1 cellular context compared by ENCODE assay signal in genomic region chr13:113652404-113653263, GRCh38.
A peak's percentile ranks its signal among the peaks of the same experiment; 100 is the strongest.
TF ChIP-seq lines count a peak whose summit lies in the region.

No MANE protein-coding gene starts in this region.

TF ChIP-seq in HEK293, 187 proteins besides CTCF, POLR2A, EP300 and RAD21 (continued from another document):
- TF ChIP-seq, protein P1, sequence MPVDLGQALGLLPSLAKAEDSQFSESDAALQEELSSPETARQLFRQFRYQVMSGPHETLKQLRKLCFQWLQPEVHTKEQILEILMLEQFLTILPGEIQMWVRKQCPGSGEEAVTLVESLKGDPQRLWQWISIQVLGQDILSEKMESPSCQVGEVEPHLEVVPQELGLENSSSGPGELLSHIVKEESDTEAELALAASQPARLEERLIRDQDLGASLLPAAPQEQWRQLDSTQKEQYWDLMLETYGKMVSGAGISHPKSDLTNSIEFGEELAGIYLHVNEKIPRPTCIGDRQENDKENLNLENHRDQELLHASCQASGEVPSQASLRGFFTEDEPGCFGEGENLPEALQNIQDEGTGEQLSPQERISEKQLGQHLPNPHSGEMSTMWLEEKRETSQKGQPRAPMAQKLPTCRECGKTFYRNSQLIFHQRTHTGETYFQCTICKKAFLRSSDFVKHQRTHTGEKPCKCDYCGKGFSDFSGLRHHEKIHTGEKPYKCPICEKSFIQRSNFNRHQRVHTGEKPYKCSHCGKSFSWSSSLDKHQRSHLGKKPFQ (tag by site-specific recombination; IDR thresholded peaks at IDR 0.05), result peak; percentile 99; the same call in 1 of the 2 replicates
- TF ChIP-seq, protein P2, sequence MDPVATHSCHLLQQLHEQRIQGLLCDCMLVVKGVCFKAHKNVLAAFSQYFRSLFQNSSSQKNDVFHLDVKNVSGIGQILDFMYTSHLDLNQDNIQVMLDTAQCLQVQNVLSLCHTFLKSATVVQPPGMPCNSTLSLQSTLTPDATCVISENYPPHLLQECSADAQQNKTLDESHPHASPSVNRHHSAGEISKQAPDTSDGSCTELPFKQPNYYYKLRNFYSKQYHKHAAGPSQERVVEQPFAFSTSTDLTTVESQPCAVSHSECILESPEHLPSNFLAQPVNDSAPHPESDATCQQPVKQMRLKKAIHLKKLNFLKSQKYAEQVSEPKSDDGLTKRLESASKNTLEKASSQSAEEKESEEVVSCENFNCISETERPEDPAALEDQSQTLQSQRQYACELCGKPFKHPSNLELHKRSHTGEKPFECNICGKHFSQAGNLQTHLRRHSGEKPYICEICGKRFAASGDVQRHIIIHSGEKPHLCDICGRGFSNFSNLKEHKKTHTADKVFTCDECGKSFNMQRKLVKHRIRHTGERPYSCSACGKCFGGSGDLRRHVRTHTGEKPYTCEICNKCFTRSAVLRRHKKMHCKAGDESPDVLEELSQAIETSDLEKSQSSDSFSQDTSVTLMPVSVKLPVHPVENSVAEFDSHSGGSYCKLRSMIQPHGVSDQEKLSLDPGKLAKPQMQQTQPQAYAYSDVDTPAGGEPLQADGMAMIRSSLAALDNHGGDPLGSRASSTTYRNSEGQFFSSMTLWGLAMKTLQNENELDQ (tag by site-specific recombination; IDR thresholded peaks at IDR 0.05; ENCODE audit: low read depth), result no peak
